In the genomic region with DNA sequence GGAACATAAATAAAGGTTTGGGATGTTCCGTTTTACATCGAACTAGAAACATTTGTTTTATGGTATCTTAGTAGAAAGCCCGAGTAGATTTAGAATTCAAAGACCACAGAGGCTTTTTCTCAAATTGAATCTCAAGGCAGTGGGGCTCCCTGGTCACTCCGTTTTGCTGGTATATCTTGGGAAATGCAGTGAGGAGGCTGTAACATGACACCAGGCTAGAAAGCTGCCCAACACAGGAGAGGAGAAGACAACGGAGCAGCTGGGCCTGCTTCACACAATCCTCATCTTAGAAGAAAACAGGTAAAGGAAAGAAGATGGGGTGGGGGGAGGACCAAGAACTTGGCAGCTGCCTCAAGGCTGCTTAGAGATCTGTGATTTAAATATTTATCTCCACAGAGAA, we compare ENCODE assay signal across 14 cellular contexts. TPM values are rescaled to one million over a fixed set of nuclear protein-coding genes. Genes with fewer than 3 reads are reported as not detected.
DNase-seq lines count a peak whose midpoint lies in the region; ATAC-seq and TF ChIP-seq lines count a peak whose summit lies in the region.
"Had no signal": no experiment of that assay in that cellular context is flagged by ENCODE, and none has a peak within 500 bp of the region (broad histone marks: within the 10 kb centered on the region; RNA-seq: fewer than 3 reads in every experiment).

No MANE protein-coding gene starts in this region.

- H3K79me2 ChIP-seq in trophoblast cell (ENCODE audit: control insufficient read depth, insufficient read depth, low read length, poor library complexity): no peaks in the 10 kb centered on the region

- H3K18ac ChIP-seq in trophoblast cell (ENCODE audit: low read length): no peak overlapping the region

- DNase-seq in fibroblast of villous mesenchyme (ENCODE audit: low read depth): peak; percentile 11
- DNase-seq in trophoblast cell: no peak
- DNase-seq in SHP77 treated with DMSO at 0.1 percent for 48 hours (lab: John Stamatoyannopoulos, UW): no peak
- no peak for DNase-seq in COLO668 (lab: John Stamatoyannopoulos, UW; ENCODE audit: unreplicated experiment)
- DNase-seq in NOMO-1 (lab: John Stamatoyannopoulos, UW; ENCODE audit: unreplicated experiment in 2 of 2): no peak
- DNase-seq: activated CD4-positive, alpha-beta T cell treated with anti-CD3 and anti-CD28 coated beads for 36 hours; NCI-H1694; SW 1271 had no signal

- H3K27me3 ChIP-seq in trophoblast cell (ENCODE audit: insufficient read depth, low read length): no peaks in the 10 kb centered on the region
- H3K27me3 ChIP-seq: ascending aorta had no signal

- no peak overlapping the region for H3K14ac ChIP-seq in trophoblast cell (ENCODE audit: low read length)

- 0 out of 2 replicates have a peak overlapping the region, but pooled peaks have one; percentile 40 for H3K27ac ChIP-seq in HEK293 (ENCODE audit: extremely low read depth, low read depth, low read length)
- H3K27ac ChIP-seq in trophoblast cell (ENCODE audit: low read depth, low read length): no peak overlapping the region
- H3K27ac ChIP-seq: epithelial cell of prostate had no signal

- H3K79me1 ChIP-seq in trophoblast cell (ENCODE audit: low read length): peaks cover 2% of the 10 kb centered on the region

- H3K4ac ChIP-seq in trophoblast cell (ENCODE audit: low read depth, low read length): no peak overlapping the region

- H4K91ac ChIP-seq in trophoblast cell (ENCODE audit: low read depth, low read length): no peak overlapping the region

- H2AK5ac ChIP-seq in trophoblast cell (ENCODE audit: low read length): no peak overlapping the region

- no CpG with 5 or more reads among the region's 5 CpGs for WGBS in trophoblast cell (ENCODE audit: extremely low coverage, insufficient coverage, insufficient read length)

- no peak overlapping the region for H2BK120ac ChIP-seq in trophoblast cell (ENCODE audit: insufficient read depth, low read length, poor library complexity)

- H3K4me2 ChIP-seq in trophoblast cell (ENCODE audit: low read length): peak overlapping the region; percentile 50

- H3K4me1 ChIP-seq in HEK293 (ENCODE audit: control insufficient read depth, insufficient read depth, low read length) (peaks cover 19% of the 10 kb centered on the region), trophoblast cell (ENCODE audit: control insufficient read depth in 1 of 2, insufficient read depth in 2 of 2, low read length in 2 of 2) (peaks cover 8 to 12% of the 10 kb centered on the region in 2 experiments)
- H3K4me1 ChIP-seq: ascending aorta had no signal

- H2AFZ ChIP-seq in trophoblast cell (ENCODE audit: insufficient read depth, low read length, poor library complexity): no peak overlapping the region

- no peak overlapping the region for H2BK5ac ChIP-seq in trophoblast cell (ENCODE audit: low read depth, low read length, poor library complexity)

- ATAC-seq in SK-N-SH treated with all-trans-retinoic acid at 6 μM for 48 hours: 0 out of 3 replicates have a peak, but pooled peaks have one; percentile 22
- ATAC-seq: activated CD4-positive, alpha-beta T cell treated with anti-CD3 and anti-CD28 coated beads for 36 hours; K562 had no signal

- no peak overlapping the region for H2BK12ac ChIP-seq in trophoblast cell (ENCODE audit: low read length)

- H3K36me3 ChIP-seq in HEK293 (ENCODE audit: control insufficient read depth in 2 of 2, insufficient read depth in 1 of 2, low read length in 2 of 2) (no peaks in the 10 kb centered on the region), trophoblast cell (ENCODE audit: control insufficient read depth in 1 of 2, insufficient read depth in 2 of 2, low read length in 2 of 2) (peaks cover 0 to 3% of the 10 kb centered on the region in 2 experiments)
- H3K36me3 ChIP-seq: ascending aorta, HAP-1 had no signal

- H3K23ac ChIP-seq in trophoblast cell (ENCODE audit: low read length): no peak overlapping the region

- H4K12ac ChIP-seq in trophoblast cell (ENCODE audit: low read depth, low read length): no peak overlapping the region

- POLR2A ChIA-PET in HEK293 (lab: Yijun Ruan, JAX): interaction anchor here (1.0 to 2.0 kb wide), 2 partner anchors 38 to 48 kb away, joined by 3 to 12 read pairs; a partner anchor contains a TSS

- H3K9me3 ChIP-seq in HEK293 (ENCODE audit: control insufficient read depth, insufficient read depth, low read depth, low read length) (no peaks in the 10 kb centered on the region), trophoblast cell (ENCODE audit: insufficient read depth, low read depth, low read length) (no peaks in the 10 kb centered on the region)
- H3K9me3 ChIP-seq: ascending aorta, HAP-1 had no signal

- H3K4me3 ChIP-seq in HEK293 (ENCODE audit: low read depth, low read length): no peak overlapping the region
- no peak overlapping the region for H3K4me3 ChIP-seq in fibroblast of villous mesenchyme (ENCODE audit: low read depth, low read length)
- no peak overlapping the region for H3K4me3 ChIP-seq in trophoblast cell (ENCODE audit: low read depth, low read length)
- H3K4me3 ChIP-seq: ascending aorta, HAP-1, K562 had no signal

- CTCF ChIA-PET in HEK293 (lab: Yijun Ruan, JAX): interaction anchor here (0.5 to 0.8 kb wide), 2 partner anchors 61 to 259 kb away, joined by 3 to 4 read pairs; no protein-coding TSS in a partner anchor

- no peak overlapping the region for H3K9ac ChIP-seq in trophoblast cell (ENCODE audit: low read length)

- H4K8ac ChIP-seq in trophoblast cell (ENCODE audit: low read depth, low read length): no peak overlapping the region

- TF ChIP-seq CTCF in HEK293 (tag by site-specific recombination; IDR thresholded peaks at IDR 0.05): no peak
- TF ChIP-seq CTCF in fibroblast of villous mesenchyme (IDR thresholded peaks at IDR 0.05; ENCODE audit: insufficient read depth, low read depth, low read length): no peak

TF ChIP-seq in HEK293, 187 proteins besides CTCF, POLR2A, EP300 and RAD21:
- TF ChIP-seq ZBTB17 (tag by site-specific recombination; IDR thresholded peaks at IDR 0.05): no peak
- TF ChIP-seq, protein P1, sequence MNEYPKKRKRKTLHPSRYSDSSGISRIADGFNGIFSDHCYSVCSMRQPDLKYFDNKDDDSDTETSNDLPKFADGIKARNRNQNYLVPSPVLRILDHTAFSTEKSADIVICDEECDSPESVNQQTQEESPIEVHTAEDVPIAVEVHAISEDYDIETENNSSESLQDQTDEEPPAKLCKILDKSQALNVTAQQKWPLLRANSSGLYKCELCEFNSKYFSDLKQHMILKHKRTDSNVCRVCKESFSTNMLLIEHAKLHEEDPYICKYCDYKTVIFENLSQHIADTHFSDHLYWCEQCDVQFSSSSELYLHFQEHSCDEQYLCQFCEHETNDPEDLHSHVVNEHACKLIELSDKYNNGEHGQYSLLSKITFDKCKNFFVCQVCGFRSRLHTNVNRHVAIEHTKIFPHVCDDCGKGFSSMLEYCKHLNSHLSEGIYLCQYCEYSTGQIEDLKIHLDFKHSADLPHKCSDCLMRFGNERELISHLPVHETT (tag by site-specific recombination; IDR thresholded peaks at IDR 0.05): no peak
- peak; percentile 73 for TF ChIP-seq ZNF394 (tag by site-specific recombination; IDR thresholded peaks at IDR 0.05; ENCODE audit: borderline replicate concordance)
- TF ChIP-seq, protein P2, sequence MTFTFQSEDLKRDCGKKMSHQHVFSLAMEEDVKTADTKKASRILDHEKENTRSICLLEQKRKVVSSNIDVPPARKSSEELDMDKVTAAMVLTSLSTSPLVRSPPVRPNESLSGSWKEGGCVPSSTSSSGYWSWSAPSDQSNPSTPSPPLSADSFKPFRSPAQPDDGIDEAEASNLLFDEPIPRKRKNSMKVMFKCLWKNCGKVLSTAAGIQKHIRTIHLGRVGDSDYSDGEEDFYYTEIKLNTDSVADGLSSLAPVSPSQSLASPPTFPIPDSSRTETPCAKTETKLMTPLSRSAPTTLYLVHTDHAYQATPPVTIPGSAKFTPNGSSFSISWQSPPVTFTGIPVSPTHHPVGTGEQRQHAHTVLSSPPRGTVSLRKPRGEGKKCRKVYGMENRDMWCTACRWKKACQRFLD (tag by site-specific recombination; IDR thresholded peaks at IDR 0.05): no peak

TF ChIP-seq in SK-N-SH treated with all-trans-retinoic acid at 6 μM for 48 hours, 23 proteins besides CTCF, POLR2A, EP300 and RAD21:
- TF ChIP-seq TCF4 (CRISPR knock-in tag; IDR thresholded peaks at IDR 0.05; ENCODE audit: borderline replicate concordance): no peak
- TF ChIP-seq ZNF8 (CRISPR knock-in tag; IDR thresholded peaks at IDR 0.05): no peak
- TF ChIP-seq BACH2 (CRISPR knock-in tag; IDR thresholded peaks at IDR 0.05; ENCODE audit: borderline replicate concordance): no peak
TF ChIP-seq in SK-N-SH treated with all-trans-retinoic acid at 6 μM for 48 hours: peak in this region for 0.

RNA-seq across cellular contexts. Expression of a gene that starts 38.3 kb away (rescaled TPM):
- 0.43 and 0.97 TPM in 2 replicates for total RNA-seq in fibroblast of villous mesenchyme
- 312 and 318 TPM in 2 replicates for polyA plus RNA-seq in trophoblast cell (2013)
